ENCODE assay signal across 8 cellular contexts in the genomic region with DNA sequence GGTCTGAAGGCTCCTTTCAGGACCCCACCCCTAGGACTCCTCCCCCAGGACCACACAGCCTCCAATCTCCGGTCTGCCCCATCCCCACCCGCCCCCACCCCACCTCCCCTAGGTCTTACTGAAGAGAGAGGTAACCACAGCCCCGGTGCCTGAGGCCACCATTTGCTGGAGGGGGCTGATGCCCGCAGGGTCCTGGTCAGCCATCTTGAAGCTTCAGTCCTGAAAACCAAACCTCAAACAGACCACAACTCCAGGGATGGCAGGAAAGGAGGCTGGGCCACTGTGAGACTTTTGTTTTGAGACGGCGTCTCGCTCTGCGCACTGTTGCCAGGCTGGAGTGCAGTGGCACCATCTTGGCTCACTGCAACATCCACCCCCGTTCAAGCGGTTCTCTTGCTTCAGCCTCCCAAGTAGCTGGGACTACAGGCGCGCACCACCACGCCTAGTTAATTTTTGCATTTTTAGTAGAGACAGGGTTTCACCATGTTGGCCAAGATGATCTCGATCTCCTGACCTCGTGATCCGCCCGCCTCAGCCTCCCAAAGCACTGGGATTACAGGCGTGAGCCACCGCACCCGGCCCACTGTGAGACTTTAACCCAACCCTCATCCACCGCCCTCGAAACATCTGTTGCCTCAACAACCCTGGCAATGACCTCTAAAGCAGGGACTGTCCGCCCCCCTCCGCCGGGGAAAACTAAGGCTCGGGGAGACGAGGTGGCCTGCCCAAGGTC. TPM values are rescaled to one million over a fixed set of nuclear protein-coding genes. Genes with fewer than 3 reads are reported as not detected.
DNase-seq lines count a peak whose midpoint lies in the region; ATAC-seq and TF ChIP-seq lines count a peak whose summit lies in the region.

No MANE protein-coding gene starts in this region.

- peak overlapping the region; percentile 79 to 91 (median 86) for H3K4me3 Mint-ChIP-seq in IgD-negative memory B cell

- H3K36me3 Mint-ChIP-seq in IgD-negative memory B cell = no peaks in the 10 kb centered on the region

- DNase-seq in coronary artery (ENCODE audit: low spot score) (no peak), DMS53 treated with DMSO at 0.1 percent for 48 hours (lab: John Stamatoyannopoulos, UW; ENCODE audit: unreplicated experiment) (no peak), AG08396 (ENCODE audit: low spot score) (no peak)

- H2AFZ ChIP-seq in ACC112 (ENCODE audit: low read length, unreplicated experiment) = no peak overlapping the region

- peak overlapping the region; percentile 88 for H3K4me3 ChIP-seq in ACC112 (ENCODE audit: low read depth, low read length)
- peak overlapping the region; percentile 99 for H3K4me3 ChIP-seq in coronary artery
- H3K4me3 ChIP-seq in muscle layer of duodenum (ENCODE audit: low read depth in 1 of 2, low read length in 2 of 2) = peak overlapping the region; percentile 71 to 96

- H3K9me3 ChIP-seq in muscle layer of duodenum (ENCODE audit: control insufficient read depth in 1 of 2, low read length in 2 of 2) = no peaks in the 10 kb centered on the region

- no peak overlapping the region for H3K27ac ChIP-seq in ACC112 (ENCODE audit: low read depth, low read length)
- no peak overlapping the region for H3K27ac ChIP-seq in coronary artery
- peak overlapping the region; percentile 23 for H3K27ac ChIP-seq in muscle layer of duodenum (ENCODE audit: low read length)

- ATAC-seq in GM18858 (IDR thresholded peaks at IDR 0.05; ENCODE audit: unreplicated experiment) (no peak), HG02885 (IDR thresholded peaks at IDR 0.05; ENCODE audit: poor library complexity, unreplicated experiment) (no peak)

- H3K36me3 ChIP-seq in ACC112 (ENCODE audit: insufficient read depth, low read length) = no peaks in the 10 kb centered on the region; the same call in 1 of the 2 replicates
- peaks cover 13 to 32% of the 10 kb centered on the region in 2 donors for H3K36me3 ChIP-seq in muscle layer of duodenum (ENCODE audit: control insufficient read depth in 1 of 2, insufficient read depth in 2 of 2, low read length in 2 of 2)

- H3K79me2 ChIP-seq in ACC112 (ENCODE audit: control insufficient read depth, insufficient read depth, low read length, unreplicated experiment) = peaks cover 13% of the 10 kb centered on the region

- peak overlapping the region in 2 of 3 donors; percentile 39 to 76 for H3K27ac Mint-ChIP-seq in IgD-negative memory B cell

- H3K9me3 Mint-ChIP-seq in IgD-negative memory B cell = no peaks in the 10 kb centered on the region

- H3K4me1 ChIP-seq in ACC112 (ENCODE audit: control insufficient read depth, insufficient read depth, low read length, unreplicated experiment) (no peaks in the 10 kb centered on the region), muscle layer of duodenum (ENCODE audit: control insufficient read depth in 1 of 2, insufficient read depth in 2 of 2, low read length in 2 of 2) (peaks cover 0 to 15% of the 10 kb centered on the region in 2 donors)

- peaks cover 12 to 14% (median 14%) of the 10 kb centered on the region in 3 donors for H3K4me1 Mint-ChIP-seq in IgD-negative memory B cell

- TF ChIP-seq CTCF in coronary artery (IDR thresholded peaks at IDR 0.05) = no peak

- no peaks in the 10 kb centered on the region for H3K27me3 Mint-ChIP-seq in IgD-negative memory B cell

- no peaks in the 10 kb centered on the region for H3K27me3 ChIP-seq in ACC112 (ENCODE audit: insufficient read depth, low read length)
- no peaks in the 10 kb centered on the region for H3K27me3 ChIP-seq in muscle layer of duodenum (ENCODE audit: low read depth, low read length)

RNA-seq across cellular contexts. Expression of a gene that starts 1.1 kb away (rescaled TPM):
- 135 TPM for polyA plus RNA-seq in IgD-negative memory B cell

RNA-seq across cellular contexts. Expression of a gene that starts 15.1 kb away (rescaled TPM):
- not detected for polyA plus RNA-seq in IgD-negative memory B cell

RNA-seq across cellular contexts. Expression of a gene that starts 21.6 kb away (rescaled TPM):
- 219 TPM for polyA plus RNA-seq in IgD-negative memory B cell

RNA-seq across cellular contexts. Expression of a gene that starts 40.1 kb away (rescaled TPM):
- 0.06 TPM for polyA plus RNA-seq in IgD-negative memory B cell

RNA-seq across cellular contexts. Expression of a gene that starts 55.6 kb away (rescaled TPM):
- not detected for polyA plus RNA-seq in IgD-negative memory B cell
